ENCODE assay signal across 1 cellular context in genomic region chr6:106847116-106847515, GRCh38.
A peak's percentile ranks its signal among the peaks of the same experiment; 100 is the strongest.
TF ChIP-seq lines count a peak whose summit lies in the region.

No MANE protein-coding gene starts in this region.

TF ChIP-seq in GM12878, 131 proteins besides CTCF, POLR2A, EP300 and RAD21 (continued from another document):
- TF ChIP-seq JUNB (IDR thresholded peaks at IDR 0.05) (no peak), SPI1 (IDR thresholded peaks at IDR 0.05; ENCODE audit: borderline replicate concordance, insufficient read depth, low read depth, low read length) (peak; percentile 93), RELB (IDR thresholded peaks at IDR 0.05; ENCODE audit: low read depth) (peak; percentile 88), YY1 (IDR thresholded peaks at IDR 0.05; ENCODE audit: low read depth, low read length) (no peak), NFIC (IDR thresholded peaks at IDR 0.05; ENCODE audit: low read depth, low read length) (peak; percentile 76), CREB1 (IDR thresholded peaks at IDR 0.05; ENCODE audit: low read depth) (0 out of 2 replicates have a peak, but pooled peaks have one; percentile 40), SMARCA5 (IDR thresholded peaks at IDR 0.05) (no peak), MEF2B (IDR thresholded peaks at IDR 0.05; ENCODE audit: partially characterized antibody, poor library complexity, severe bottlenecking) (peak; percentile 29), BCLAF1 (IDR thresholded peaks at IDR 0.05) (no peak), TCF12 (IDR thresholded peaks at IDR 0.05; ENCODE audit: low read depth, low read length) (no peak), GABPA (IDR thresholded peaks at IDR 0.05; ENCODE audit: low read depth) (no peak), ATF7 (IDR thresholded peaks at IDR 0.05; ENCODE audit: low read depth) (peak; percentile 42; the same call in 1 of the 2 replicates), BACH1 (IDR thresholded peaks at IDR 0.05; ENCODE audit: borderline replicate concordance) (peak; percentile 41; the same call in 1 of the 2 replicates), PML (IDR thresholded peaks at IDR 0.05; ENCODE audit: low read length) (no peak), ZBTB33 (IDR thresholded peaks at IDR 0.05) (no peak), STAT1 (conservative IDR thresholded peaks at IDR 0.05) (no peak), E2F8 (IDR thresholded peaks at IDR 0.05; ENCODE audit: low read depth, partially characterized antibody) (no peak), LARP7 (IDR thresholded peaks at IDR 0.05) (no peak), IKZF1 (conservative IDR thresholded peaks at IDR 0.05) (peak; percentile 80), BCL11A (IDR thresholded peaks at IDR 0.05; ENCODE audit: low read depth, low read length) (no peak), ZBTB11 (CRISPR knock-in tag; IDR thresholded peaks at IDR 0.05) (no peak), MTA2 (IDR thresholded peaks at IDR 0.05; ENCODE audit: low read depth) (peak; percentile 74), IKZF2 (IDR thresholded peaks at IDR 0.05) (peak; percentile 91 to 93), SIX5 (IDR thresholded peaks at IDR 0.05; ENCODE audit: low read depth, low read length, severe bottlenecking) (no peak), SRF (IDR thresholded peaks at IDR 0.05; ENCODE audit: low read depth in 2 of 2, low read length in 2 of 2) (no peak), ATF2 (IDR thresholded peaks at IDR 0.05; ENCODE audit: low read length) (peak; percentile 52; the same call in 1 of the 2 replicates), BMI1 (IDR thresholded peaks at IDR 0.05; ENCODE audit: borderline replicate concordance) (0 out of 2 replicates have a peak, but pooled peaks have one; percentile 17), IRF4 (IDR thresholded peaks at IDR 0.05; ENCODE audit: low read depth, low read length) (0 out of 2 replicates have a peak, but pooled peaks have one; percentile 46), IRF3 (IDR thresholded peaks at IDR 0.05) (no peak), FOXM1 (IDR thresholded peaks at IDR 0.05; ENCODE audit: low read depth, low read length) (no peak), EED (IDR thresholded peaks at IDR 0.05; ENCODE audit: low read depth) (peak; percentile 86), RELA (IDR thresholded peaks at IDR 0.05; ENCODE audit: borderline replicate concordance, partially characterized antibody) (no peak)
